In the genomic region with DNA sequence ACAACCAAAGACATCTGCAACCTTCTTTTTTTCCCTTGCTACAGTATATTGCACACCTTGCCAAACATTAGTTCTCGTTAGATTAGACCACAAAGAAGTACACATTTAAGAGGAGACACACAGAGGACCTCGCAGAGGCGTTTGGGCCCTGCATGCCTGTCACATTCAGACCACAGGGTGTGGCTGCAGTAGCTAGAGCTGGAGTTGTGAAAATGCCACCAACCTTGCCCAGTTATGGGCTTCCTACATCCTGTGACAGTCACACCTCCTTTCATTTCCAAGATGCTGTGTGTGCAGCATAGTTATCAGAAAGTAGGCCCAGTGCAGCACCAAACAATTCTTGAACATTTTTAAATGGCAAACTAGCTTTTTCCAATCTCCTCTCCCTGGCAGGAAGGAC, we compare ENCODE assay signal across 10 cellular contexts. TPM values are rescaled to one million over a fixed set of nuclear protein-coding genes. Genes with fewer than 3 reads are reported as not detected.
DNase-seq lines count a peak whose midpoint lies in the region; ATAC-seq and TF ChIP-seq lines count a peak whose summit lies in the region.
"Had no signal": no experiment of that assay in that cellular context is flagged by ENCODE, and none has a peak within 500 bp of the region (broad histone marks: within the 10 kb centered on the region; RNA-seq: fewer than 3 reads in every experiment).

No MANE protein-coding gene starts in this region.

- no peaks in the 10 kb centered on the region for H3K9me3 Mint-ChIP-seq in osteocyte (ENCODE audit: unreplicated experiment)
- H3K9me3 Mint-ChIP-seq: stimulated activated memory B cell treated with anti-CD40 and anti-IgM and Interleukin-4, amounts not matched to agents 10 μg/mL and 1 μg/mL and 100 μg/mL, for 72 hours had no signal

- peak; percentile 75 for ATAC-seq in GM19452 (IDR thresholded peaks at IDR 0.05; ENCODE audit: unreplicated experiment)
- peak; percentile 45 for ATAC-seq in HG03159 (IDR thresholded peaks at IDR 0.05; ENCODE audit: unreplicated experiment)
- ATAC-seq: stimulated activated memory B cell treated with anti-CD40 and anti-IgM and Interleukin-4, amounts not matched to agents 10 μg/mL and 1 μg/mL and 100 μg/mL, for 72 hours had no signal

- no peak overlapping the region for H3K27ac Mint-ChIP-seq in osteocyte (ENCODE audit: unreplicated experiment)
- H3K27ac Mint-ChIP-seq: stimulated activated memory B cell treated with anti-CD40 and anti-IgM and Interleukin-4, amounts not matched to agents 10 μg/mL and 1 μg/mL and 100 μg/mL, for 72 hours had no signal

- peaks cover 32% of the 10 kb centered on the region for H3K27me3 Mint-ChIP-seq in osteocyte (ENCODE audit: unreplicated experiment)

- TF ChIP-seq CTCF in GM12864 (IDR thresholded peaks at IDR 0.05; ENCODE audit: low read depth, low read length, missing control alignments) (no peak), osteocyte (IDR thresholded peaks at IDR 0.05) (no peak)

- no peak overlapping the region for H3K4me3 Mint-ChIP-seq in osteocyte (ENCODE audit: unreplicated experiment)
- H3K4me3 Mint-ChIP-seq: stimulated activated memory B cell treated with anti-CD40 and anti-IgM and Interleukin-4, amounts not matched to agents 10 μg/mL and 1 μg/mL and 100 μg/mL, for 72 hours had no signal

- H3K4me3 ChIP-seq in GM12864 (ENCODE audit: low read depth, low read length): no peak overlapping the region

- peaks cover 13% of the 10 kb centered on the region for H3K4me1 Mint-ChIP-seq in osteocyte (ENCODE audit: unreplicated experiment)

- no peaks in the 10 kb centered on the region for H3K36me3 Mint-ChIP-seq in osteocyte (ENCODE audit: unreplicated experiment)
- H3K36me3 Mint-ChIP-seq: stimulated activated memory B cell treated with anti-CD40 and anti-IgM and Interleukin-4, amounts not matched to agents 10 μg/mL and 1 μg/mL and 100 μg/mL, for 72 hours had no signal

- DNase-seq in GM12864 (ENCODE audit: low read depth): peak; percentile 15
- peak; percentile 51 for DNase-seq in cerebellum (ENCODE audit: low spot score)
- DNase-seq in NCI-H526 (lab: John Stamatoyannopoulos, UW): no peak
- DNase-seq in stimulated activated CD4-positive, alpha-beta T cell treated with anti-CD3 and anti-CD28 coated beads, Interleukin-2, amount 100 ng/mL, for 48 hours: no peak
- DNase-seq in COR-L47 (lab: John Stamatoyannopoulos, UW): no peak
- no peak for DNase-seq in osteocyte (ENCODE audit: extremely low spot score, unreplicated experiment)
- DNase-seq: NCI-H1105 treated with DMSO at 0.1 percent for 48 hours had no signal

RNA-seq across cellular contexts. Expression of a gene that starts 2.4 kb away (rescaled TPM):
- total RNA-seq in cerebellum (165 TPM), osteocyte (130 and 142 TPM in 2 replicates)

Comparison
In these comparisons a context has a peak if more than half of its experiments do, and no peak if none do; other contexts are left out.
1. DNase-seq: peak in GM12864 (single experiment) and cerebellum (single experiment); none in NCI-H526 (0 of 2), stimulated activated CD4-positive, alpha-beta T cell treated with anti-CD3 and anti-CD28 coated beads, Interleukin-2, amount 100 ng/mL, for 48 hours (0 of 2), COR-L47 (single experiment) and osteocyte (single experiment).